Comparison of ENCODE assay signal across 22 cellular contexts in the genomic region with DNA sequence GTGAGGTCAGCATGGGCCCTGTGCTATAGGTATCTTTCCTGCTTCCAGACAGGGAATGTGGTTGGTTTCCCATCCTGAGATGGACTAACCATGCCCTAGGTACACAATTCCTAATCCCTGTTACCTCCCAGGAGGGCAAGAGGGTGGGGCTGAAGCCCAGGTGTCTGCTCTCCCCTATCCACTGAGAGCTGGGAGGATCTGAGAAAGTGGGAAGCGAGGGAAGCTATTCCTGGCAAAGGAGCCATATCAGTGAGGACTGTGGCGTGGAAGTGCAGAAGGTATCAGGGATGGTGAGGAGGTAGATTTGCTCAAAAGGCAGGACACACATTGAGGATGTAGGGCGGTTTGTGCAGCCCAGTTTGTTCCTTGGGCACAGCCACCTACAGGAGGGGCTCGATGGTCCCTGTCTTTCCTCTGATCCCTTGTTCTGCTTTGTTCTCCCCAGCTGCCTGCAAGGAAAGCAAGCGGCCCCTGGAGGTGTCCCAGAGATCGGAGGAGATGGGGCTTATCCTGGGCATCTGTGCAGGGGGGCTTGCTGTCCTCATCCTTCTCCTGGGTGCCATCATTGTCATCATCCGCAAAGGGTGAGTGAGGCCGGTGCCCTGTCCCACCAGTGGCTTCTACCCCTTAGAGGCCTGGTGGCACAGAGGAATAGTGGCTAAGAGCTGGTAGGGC. TPM values are rescaled to one million over a fixed set of nuclear protein-coding genes. Genes with fewer than 3 reads are reported as not detected.
"Had no signal": no experiment of that assay in that cellular context is flagged by ENCODE, and none has a peak within 500 bp of the region (broad histone marks: within the 10 kb centered on the region; RNA-seq: fewer than 3 reads in every experiment).

No MANE protein-coding gene starts in this region.

- H3K9me3 Mint-ChIP-seq: activated B cell treated with CpG ODN at 0.5 μM for 24 hours; activated CD4-positive, alpha-beta T cell treated with anti-CD3 and anti-CD28 coated beads, Interleukin-2, amount 10 ng/mL, durations not matched to agents 7 days and 5 days; activated naive CD8-positive, alpha-beta T cell treated with anti-CD3 and anti-CD28 coated beads for 36 hours; activated T-cell treated with anti-CD3 and anti-CD28 coated beads, Interleukin-2, amount 50 U/mL, for 4 hours; naive thymus-derived CD8-positive, alpha-beta T cell had no signal

- H3K4me1 ChIP-seq: breast epithelium, gastrocnemius medialis, lower lobe of right lung, psoas muscle, right lobe of liver, upper lobe of right lung had no signal

- DNase-seq: activated B cell treated with CpG ODN at 0.5 μM for 24 hours; activated CD4-positive, alpha-beta T cell treated with anti-CD3 and anti-CD28 coated beads, Interleukin-2, amount 10 ng/mL, durations not matched to agents 7 days and 5 days; activated CD8-positive, alpha-beta memory T cell treated with anti-CD3 and anti-CD28 coated beads, Interleukin-2, amount 10 ng/mL, durations not matched to agents 7 days and 5 days; activated gamma-delta T cell treated with Interleukin-2 at 50 U/mL for 16 hours; activated naive CD8-positive, alpha-beta T cell treated with anti-CD3 and anti-CD28 coated beads for 36 hours; activated T-cell treated with anti-CD3 and anti-CD28 coated beads, Interleukin-2, amount 50 U/mL, for 4 hours; effector CD4-positive, alpha-beta T cell; gastrocnemius medialis; heart right ventricle; lower lobe of right lung; mucosa of descending colon; occipital lobe; psoas muscle; right lobe of liver; spleen; stimulated activated CD4-positive, alpha-beta T cell treated with anti-CD3 and anti-CD28 coated beads, Interleukin-1b, Interleukin-23, amount 100 ng/mL, for 48 hours; stimulated activated naive CD4-positive, alpha-beta T cell; T-helper 17 cell; upper lobe of right lung had no signal

- H3K27me3 ChIP-seq: breast epithelium, gastrocnemius medialis, heart right ventricle, right lobe of liver, upper lobe of right lung had no signal

- H3K36me3 ChIP-seq: breast epithelium, gastrocnemius medialis, right lobe of liver, spleen had no signal

- H3K27me3 Mint-ChIP-seq: activated B cell treated with CpG ODN at 0.5 μM for 24 hours; activated CD4-positive, alpha-beta T cell treated with anti-CD3 and anti-CD28 coated beads, Interleukin-2, amount 10 ng/mL, durations not matched to agents 7 days and 5 days; activated CD8-positive, alpha-beta memory T cell treated with anti-CD3 and anti-CD28 coated beads, Interleukin-2, amount 10 ng/mL, durations not matched to agents 7 days and 5 days; activated naive CD8-positive, alpha-beta T cell treated with anti-CD3 and anti-CD28 coated beads for 36 hours had no signal

- H3K4me3 Mint-ChIP-seq: activated CD4-positive, alpha-beta T cell treated with anti-CD3 and anti-CD28 coated beads, Interleukin-2, amount 10 ng/mL, durations not matched to agents 7 days and 5 days; activated naive CD8-positive, alpha-beta T cell treated with anti-CD3 and anti-CD28 coated beads for 36 hours had no signal

- H3K36me3 Mint-ChIP-seq: activated CD8-positive, alpha-beta memory T cell treated with anti-CD3 and anti-CD28 coated beads, Interleukin-2, amount 10 ng/mL, durations not matched to agents 7 days and 5 days; activated naive CD8-positive, alpha-beta T cell treated with anti-CD3 and anti-CD28 coated beads for 36 hours; naive thymus-derived CD8-positive, alpha-beta T cell had no signal

- H3K27ac Mint-ChIP-seq: activated B cell treated with CpG ODN at 0.5 μM for 24 hours; activated CD4-positive, alpha-beta T cell treated with anti-CD3 and anti-CD28 coated beads, Interleukin-2, amount 10 ng/mL, durations not matched to agents 7 days and 5 days; activated CD8-positive, alpha-beta memory T cell treated with anti-CD3 and anti-CD28 coated beads, Interleukin-2, amount 10 ng/mL, durations not matched to agents 7 days and 5 days; activated naive CD8-positive, alpha-beta T cell treated with anti-CD3 and anti-CD28 coated beads for 36 hours; naive thymus-derived CD8-positive, alpha-beta T cell; T-helper 17 cell had no signal

- H3K27ac ChIP-seq: breast epithelium, gastrocnemius medialis, heart right ventricle, lower lobe of right lung, psoas muscle, right lobe of liver, upper lobe of right lung had no signal

- FAIRE-seq: colon had no signal

- H3K9me3 ChIP-seq: breast epithelium, gastrocnemius medialis, heart right ventricle, lower lobe of right lung, mucosa of descending colon, psoas muscle, right lobe of liver, spleen, upper lobe of right lung had no signal

- H3K4me1 Mint-ChIP-seq: activated CD8-positive, alpha-beta memory T cell treated with anti-CD3 and anti-CD28 coated beads, Interleukin-2, amount 10 ng/mL, durations not matched to agents 7 days and 5 days had no signal

- H3K4me3 ChIP-seq: breast epithelium, gastrocnemius medialis, heart right ventricle, lower lobe of right lung, mucosa of descending colon, psoas muscle, right lobe of liver, upper lobe of right lung had no signal

RNA-seq across cellular contexts. Expression of a gene that starts 48.1 kb away (rescaled TPM):
- total RNA-seq: naive thymus-derived CD8-positive, alpha-beta T cell; T-helper 17 cell had no signal
